ENCODE assay signal across 8 cellular contexts in genomic region chr18:22346968-22347611, GRCh38.
DNase-seq lines count a peak whose midpoint lies in the region; ATAC-seq, FAIRE-seq and TF ChIP-seq lines count a peak whose summit lies in the region.

No MANE protein-coding gene starts in this region.

- DNase-seq in activated naive CD4-positive, alpha-beta T cell treated with anti-CD3 and anti-CD28 coated beads for 36 hours: no peak
- DNase-seq in activated naive CD4-positive, alpha-beta T cell (lab: John Stamatoyannopoulos, UW): no peak
- peak; percentile 90 for DNase-seq in endodermal cell
- peak; percentile 79 to 86 for DNase-seq in aorta
- DNase-seq in NCI-H524 (lab: John Stamatoyannopoulos, UW): no peak
- DNase-seq in GM12892 (ENCODE audit: insufficient read length): no peak
- no peak for DNase-seq in NCI-H187 treated with DMSO at 0.1 percent for 48 hours (lab: John Stamatoyannopoulos, UW)

- H3K9me3 Mint-ChIP-seq in activated naive CD4-positive, alpha-beta T cell treated with anti-CD3 and anti-CD28 coated beads for 36 hours: no peaks in the 10 kb centered on the region
- no peaks in the 10 kb centered on the region for H3K9me3 Mint-ChIP-seq in endodermal cell

- WGBS in endodermal cell (ENCODE audit: insufficient coverage in 1 of 2, insufficient read length in 1 of 2), 2 experiments: 4 to 11% methylated on average over 9 to 14 of the region's 15 CpGs
- WGBS in aorta, 2 donors: 2 to 4% methylated on average over 15 of the region's 15 CpGs

- no peak overlapping the region for H3K27ac Mint-ChIP-seq in activated naive CD4-positive, alpha-beta T cell treated with anti-CD3 and anti-CD28 coated beads for 36 hours
- no peak overlapping the region for H3K27ac Mint-ChIP-seq in endodermal cell

- CTCF ChIA-PET in activated naive CD4-positive, alpha-beta T cell treated with anti-CD3 and anti-CD28 coated beads for 36 hours (lab: Charles Lee): interaction anchor here (0.6 kb wide), 1 partner anchor 298 kb away, joined by 3 read pairs; no protein-coding TSS in a partner anchor

- H3K9me3 ChIP-seq in endodermal cell (ENCODE audit: control insufficient read depth, low read length) (no peaks in the 10 kb centered on the region), mononuclear cell (ENCODE audit: low read depth, low read length) (no peaks in the 10 kb centered on the region), aorta (ENCODE audit: control insufficient read depth, low read length) (no peaks in the 10 kb centered on the region)

- H3K4me1 ChIP-seq in endodermal cell (ENCODE audit: control insufficient read depth, insufficient read depth, low read length) (no peaks in the 10 kb centered on the region), mononuclear cell (ENCODE audit: insufficient read depth, low read length) (peaks cover 40% of the 10 kb centered on the region), aorta (ENCODE audit: control insufficient read depth in 1 of 2, insufficient read depth in 2 of 2, low read length in 2 of 2) (peaks cover 0 to 2% of the 10 kb centered on the region in 2 donors)

- peaks cover 44% of the 10 kb centered on the region for H3K27me3 Mint-ChIP-seq in activated naive CD4-positive, alpha-beta T cell treated with anti-CD3 and anti-CD28 coated beads for 36 hours (ENCODE audit: low read depth)
- H3K27me3 Mint-ChIP-seq in endodermal cell (ENCODE audit: insufficient read depth): peaks cover 65% of the 10 kb centered on the region

- no peaks in the 10 kb centered on the region for H3K36me3 ChIP-seq in endodermal cell (ENCODE audit: control insufficient read depth, insufficient read depth, low read length)
- no peaks in the 10 kb centered on the region for H3K36me3 ChIP-seq in aorta (ENCODE audit: control insufficient read depth in 1 of 2, insufficient read depth in 2 of 2, low read length in 1 of 2)

- no peak overlapping the region for H3K4me3 ChIP-seq in endodermal cell (ENCODE audit: low read length)
- H3K4me3 ChIP-seq in mononuclear cell (ENCODE audit: low read length): peak overlapping the region; percentile 15
- no peak overlapping the region for H3K4me3 ChIP-seq in aorta (ENCODE audit: low read length in 2 of 2)

- peaks cover 6% of the 10 kb centered on the region for H3K4me1 Mint-ChIP-seq in activated naive CD4-positive, alpha-beta T cell treated with anti-CD3 and anti-CD28 coated beads for 36 hours (ENCODE audit: low read depth)
- H3K4me1 Mint-ChIP-seq in endodermal cell: peaks cover 49% of the 10 kb centered on the region

- H3K9ac ChIP-seq in endodermal cell (ENCODE audit: extremely low read depth, low read length, poor library complexity, severe bottlenecking): no peak overlapping the region

- peaks cover 44% of the 10 kb centered on the region for H3K27me3 ChIP-seq in endodermal cell (ENCODE audit: control insufficient read depth, insufficient read depth, low read length, poor library complexity, severe bottlenecking)
- H3K27me3 ChIP-seq in mononuclear cell (ENCODE audit: insufficient read depth, low read length): peaks cover 58% of the 10 kb centered on the region
- H3K27me3 ChIP-seq in aorta (ENCODE audit: control insufficient read depth in 1 of 2, insufficient read depth in 2 of 2, low read length in 1 of 2): no peaks in the 10 kb centered on the region

- peak overlapping the region; percentile 7 for H3K4me3 Mint-ChIP-seq in activated naive CD4-positive, alpha-beta T cell treated with anti-CD3 and anti-CD28 coated beads for 36 hours
- H3K4me3 Mint-ChIP-seq in endodermal cell: peak overlapping the region; percentile 37

- no peak for TF ChIP-seq POLR2A in GM12892 (IDR thresholded peaks at IDR 0.05; ENCODE audit: low read depth, low read length)

- H3K27ac ChIP-seq in endodermal cell (ENCODE audit: low read depth, low read length): no peak overlapping the region
- peak overlapping the region in 1 of 2 donors; percentile 55 for H3K27ac ChIP-seq in aorta (ENCODE audit: low read depth in 1 of 2, low read length in 2 of 2)

- no peak for FAIRE-seq in GM12892 (lab: Jason Lieb, UNC)

- ATAC-seq in aorta (ENCODE audit: low FRiP score): peak; percentile 79

- TF ChIP-seq CTCF in endodermal cell (conservative IDR thresholded peaks at IDR 0.05): no peak

- H3K36me3 Mint-ChIP-seq in activated naive CD4-positive, alpha-beta T cell treated with anti-CD3 and anti-CD28 coated beads for 36 hours (ENCODE audit: low read depth): no peaks in the 10 kb centered on the region
- no peaks in the 10 kb centered on the region for H3K36me3 Mint-ChIP-seq in endodermal cell (ENCODE audit: low read depth)

- intact Hi-C loops in activated naive CD4-positive, alpha-beta T cell treated with anti-CD3 and anti-CD28 coated beads for 36 hours (cut with micrococcal nuclease): loop anchor here (5.0 kb wide), 1 partner anchor 180 kb away; the partner anchor contains the start of gene GATA6
- intact Hi-C loops in aorta (cut with DNase I): loop anchor here (5.0 kb wide), 5 partner anchors 75 to 210 kb away; no protein-coding TSS in a partner anchor

Comparison
In these comparisons a context has a peak if more than half of its experiments do, and no peak if none do; other contexts are left out.
1. DNase-seq: peak in endodermal cell (single experiment) and aorta (2 of 2); none in activated naive CD4-positive, alpha-beta T cell treated with anti-CD3 and anti-CD28 coated beads for 36 hours (single experiment), activated naive CD4-positive, alpha-beta T cell (0 of 4), NCI-H524 (0 of 2), GM12892 (single experiment) and NCI-H187 treated with DMSO at 0.1 percent for 48 hours (single experiment).